Comparison of ENCODE assay signal across 8 cellular contexts in the genomic region with DNA sequence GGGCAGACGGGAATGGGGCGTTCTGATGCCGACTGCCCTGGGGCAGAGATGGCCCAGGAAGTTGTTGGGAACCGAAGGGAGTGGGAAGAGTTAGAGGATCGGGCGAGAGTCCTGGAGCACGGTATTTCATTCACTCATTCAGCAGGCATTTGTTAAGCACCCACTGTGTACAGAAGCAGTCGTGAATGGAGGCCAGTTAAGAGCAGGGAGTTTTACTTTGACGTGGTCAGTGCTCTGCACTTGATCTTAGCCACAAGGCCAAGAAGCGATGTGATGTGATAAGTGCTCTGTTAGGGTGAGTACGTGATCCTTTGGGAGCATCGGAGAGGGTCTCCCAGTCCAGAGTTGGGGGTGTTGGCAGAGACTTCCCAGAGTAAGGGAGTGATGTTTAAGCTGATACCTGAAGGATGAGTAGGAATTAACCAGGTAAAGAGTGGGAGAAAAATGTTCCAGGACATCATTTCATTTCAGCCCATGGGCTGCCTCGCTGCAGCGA. TPM values are rescaled to one million over a fixed set of nuclear protein-coding genes. Genes with fewer than 3 reads are reported as not detected.
DNase-seq lines count a peak whose midpoint lies in the region; ATAC-seq and TF ChIP-seq lines count a peak whose summit lies in the region.

No MANE protein-coding gene starts in this region.

- H3K4me1 Mint-ChIP-seq in stimulated activated effector memory CD8-positive, alpha-beta T cell treated with anti-CD3 and anti-CD28 coated beads, Interleukin-12 subunit alpha, Interleukin-12 subunit beta, amount 100 ng/mL, for 72 hours: peaks cover 61% of the 10 kb centered on the region

- H3K9me3 ChIP-seq in SJCRH30 (replicated peaks) (no peaks in the 10 kb centered on the region), gastroesophageal sphincter (no peaks in the 10 kb centered on the region)

- peak overlapping the region; percentile 88 for H3K4me3 Mint-ChIP-seq in stimulated activated effector memory CD8-positive, alpha-beta T cell treated with anti-CD3 and anti-CD28 coated beads, Interleukin-12 subunit alpha, Interleukin-12 subunit beta, amount 100 ng/mL, for 72 hours

- H3K27ac ChIP-seq in SJCRH30: peak overlapping the region; percentile 42; the same call in 1 of the 2 replicates
- peak overlapping the region; percentile 78 to 97 (median 94) for H3K27ac ChIP-seq in gastroesophageal sphincter

- ATAC-seq in GM21576 (IDR thresholded peaks at IDR 0.05; ENCODE audit: unreplicated experiment): peak; percentile 19
- no peak for ATAC-seq in gastroesophageal sphincter
- ATAC-seq in stimulated activated effector memory CD8-positive, alpha-beta T cell treated with anti-CD3 and anti-CD28 coated beads, Interleukin-12 subunit alpha, Interleukin-12 subunit beta, amount 100 ng/mL, for 72 hours: peak; percentile 53
- ATAC-seq in HG03442 (IDR thresholded peaks at IDR 0.05; ENCODE audit: unreplicated experiment): no peak

- H3K4me1 ChIP-seq in SJCRH30 (peaks cover 8% of the 10 kb centered on the region; the same call in 1 of the 2 replicates), gastroesophageal sphincter (peaks cover 7 to 34% (median 11%) of the 10 kb centered on the region in 3 donors)

- peaks cover 74% of the 10 kb centered on the region for H3K36me3 Mint-ChIP-seq in stimulated activated effector memory CD8-positive, alpha-beta T cell treated with anti-CD3 and anti-CD28 coated beads, Interleukin-12 subunit alpha, Interleukin-12 subunit beta, amount 100 ng/mL, for 72 hours

- TF ChIP-seq EP300 in gastroesophageal sphincter (IDR thresholded peaks at IDR 0.05): no peak

- CTCF ChIA-PET in BJ (lab: Yijun Ruan, JAX): interaction anchor here (0.6 kb wide), 1 partner anchor 141 kb away, joined by 3 read pairs; no protein-coding TSS in a partner anchor

- TF ChIP-seq POLR2A in gastroesophageal sphincter (IDR thresholded peaks at IDR 0.05): no peak

- H3K27ac Mint-ChIP-seq in stimulated activated effector memory CD8-positive, alpha-beta T cell treated with anti-CD3 and anti-CD28 coated beads, Interleukin-12 subunit alpha, Interleukin-12 subunit beta, amount 100 ng/mL, for 72 hours: peak overlapping the region; percentile 97

- H3K4me3 ChIP-seq in BJ (ENCODE audit: low read depth, low read length): peak overlapping the region; percentile 74
- peak overlapping the region; percentile 79 for H3K4me3 ChIP-seq in SJCRH30
- peak overlapping the region; percentile 92 to 97 for H3K4me3 ChIP-seq in gastroesophageal sphincter

- H3K36me3 ChIP-seq in BJ (ENCODE audit: control insufficient read depth, insufficient read depth, low read length) (peaks cover 3% of the 10 kb centered on the region; the same call in 1 of the 2 replicates), SJCRH30 (peaks cover 6% of the 10 kb centered on the region), gastroesophageal sphincter (peaks cover 0 to 39% of the 10 kb centered on the region in 2 donors)

- POLR2A ChIA-PET in BJ (lab: Charles Lee): no interaction called here

- no peak for DNase-seq in BJ (ENCODE audit: low read depth)
- no peak for DNase-seq in SJCRH30
- DNase-seq in stimulated activated effector memory CD8-positive, alpha-beta T cell treated with anti-CD3 and anti-CD28 coated beads, Interleukin-12 subunit alpha, Interleukin-12 subunit beta, amount 100 ng/mL, for 72 hours (ENCODE audit: low spot score in 2 of 2): no peak
- DNase-seq in NCI-H82 treated with DMSO at 0.1 percent for 48 hours (lab: John Stamatoyannopoulos, UW; ENCODE audit: unreplicated experiment): no peak
- DNase-seq in NCI-H1436 treated with DMSO at 0.1 percent for 48 hours (lab: John Stamatoyannopoulos, UW): no peak

- H3K27me3 ChIP-seq in BJ (ENCODE audit: control insufficient read depth, insufficient read depth, low read length): no peaks in the 10 kb centered on the region
- H3K27me3 ChIP-seq in SJCRH30: no peaks in the 10 kb centered on the region
- no peaks in the 10 kb centered on the region for H3K27me3 ChIP-seq in gastroesophageal sphincter

- TF ChIP-seq CTCF in BJ (IDR thresholded peaks at IDR 0.05; ENCODE audit: insufficient read depth, low read depth, low read length) (no peak), gastroesophageal sphincter (IDR thresholded peaks at IDR 0.05) (no peak)

- WGBS in gastroesophageal sphincter (ENCODE audit: low coverage in 1 of 2), 2 donors: 28 to 94% methylated on average over 2 to 14 of the region's 14 CpGs

- peaks cover 4% of the 10 kb centered on the region for H3K9me3 Mint-ChIP-seq in stimulated activated effector memory CD8-positive, alpha-beta T cell treated with anti-CD3 and anti-CD28 coated beads, Interleukin-12 subunit alpha, Interleukin-12 subunit beta, amount 100 ng/mL, for 72 hours

RNA-seq across cellular contexts. Expression of a gene that starts 0.9 kb away (rescaled TPM):
- 16.1 and 22.9 TPM in 2 replicates for polyA plus RNA-seq in BJ (2011; rRNA removed)
- 9.2 and 13.4 TPM in 2 replicates for polyA minus RNA-seq in BJ (2011; rRNA and poly(A)+ RNA removed)
- 20.7 and 27.1 TPM in 2 replicates for total RNA-seq in SJCRH30 (2014; rRNA removed; shearing (Covaris generic))
- 10 to 100 TPM in 3 of 4 donors, 1 to 10 TPM in 1; 6.7 to 24.2 (median 19.2) TPM for total RNA-seq in gastroesophageal sphincter

RNA-seq across cellular contexts. Expression of a gene that starts 24.3 kb away (rescaled TPM):
- 63.9 and 79.4 TPM in 2 replicates for polyA plus RNA-seq in BJ (2011; rRNA removed)
- polyA minus RNA-seq in BJ (2011; rRNA and poly(A)+ RNA removed): 39.7 and 44.7 TPM in 2 replicates
- total RNA-seq in SJCRH30 (2014; rRNA removed; shearing (Covaris generic)): 29.8 and 30.4 TPM in 2 replicates
- 100 to 1,000 TPM in 1 of 4 donors, 10 to 100 TPM in 3; 33.8 to 126 (median 58.7) TPM for total RNA-seq in gastroesophageal sphincter

RNA-seq across cellular contexts. Expression of a gene that starts 34.0 kb away (rescaled TPM):
- polyA plus RNA-seq in BJ (2011; rRNA removed): not detected in 2 replicates
- polyA minus RNA-seq in BJ (2011; rRNA and poly(A)+ RNA removed): not detected in 2 replicates
- not detected in 2 replicates for total RNA-seq in SJCRH30 (2014; rRNA removed; shearing (Covaris generic))
- 10 to 100 TPM; 11.9 to 34.4 (median 18.2) TPM for total RNA-seq in gastroesophageal sphincter

RNA-seq across cellular contexts. Expression of a gene that starts 50.8 kb away (rescaled TPM):
- polyA plus RNA-seq in BJ (2011; rRNA removed): 32.4 and 32.7 TPM in 2 replicates
- polyA minus RNA-seq in BJ (2011; rRNA and poly(A)+ RNA removed): 12.8 and 22.2 TPM in 2 replicates
- total RNA-seq in SJCRH30 (2014; rRNA removed; shearing (Covaris generic)): 11.2 and 14.4 TPM in 2 replicates
- total RNA-seq in gastroesophageal sphincter: 100 to 1,000 TPM in 1 of 4 donors, 10 to 100 TPM in 3; 34.2 to 136 (median 45.4) TPM

Comparison
In these comparisons a context has a peak if more than half of its experiments do, and no peak if none do; other contexts are left out.
1. ATAC-seq: peak in GM21576 (single experiment) and stimulated activated effector memory CD8-positive, alpha-beta T cell treated with anti-CD3 and anti-CD28 coated beads, Interleukin-12 subunit alpha, Interleukin-12 subunit beta, amount 100 ng/mL, for 72 hours (single experiment); none in gastroesophageal sphincter (single experiment) and HG03442 (single experiment).
2. RNA of a gene that starts 34.0 kb away (total RNA-seq): 11.9 to 34.4 TPM in gastroesophageal sphincter; not detected in SJCRH30; every median in the first group is over 10 times any median in the second.
3. Peak in every context shown above with its lines, with median percentiles within 50 percentile points of each other: H3K4me3 ChIP-seq.